Comparison of ENCODE assay signal across 8 cellular contexts in the genomic region with DNA sequence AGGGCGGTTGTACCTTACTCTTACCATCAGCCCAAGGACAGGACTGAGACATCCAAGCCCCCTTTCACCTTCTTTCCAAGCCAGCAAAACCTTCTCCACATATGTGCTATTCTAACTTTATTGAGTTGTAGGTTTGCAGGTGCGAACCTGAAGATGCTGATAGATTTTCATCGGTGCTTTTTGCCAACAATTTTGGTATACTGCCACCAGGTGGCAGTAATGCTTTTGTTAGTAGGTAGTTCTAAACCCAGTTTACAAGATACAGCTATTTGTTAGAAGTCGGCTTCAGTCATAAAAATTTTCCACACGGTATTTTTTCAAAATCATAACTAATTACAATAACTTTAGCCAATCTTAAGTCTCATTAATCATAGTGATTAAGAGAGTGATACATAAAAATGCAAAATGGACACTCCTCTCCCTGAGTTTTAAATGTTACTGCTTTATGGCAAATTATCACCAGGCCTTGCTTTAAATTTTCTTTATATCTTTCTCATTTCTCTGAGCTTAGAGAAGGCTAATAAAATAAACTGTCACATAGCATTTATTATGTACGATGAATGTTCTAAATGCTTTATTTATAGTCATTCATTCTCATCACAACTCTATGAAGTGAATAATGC. TPM values are rescaled to one million over a fixed set of nuclear protein-coding genes. Genes with fewer than 3 reads are reported as not detected.
A peak's percentile ranks its signal among the peaks of the same experiment; 100 is the strongest.
DNase-seq lines count a peak whose midpoint lies in the region; ATAC-seq, FAIRE-seq and TF ChIP-seq lines count a peak whose summit lies in the region.

No MANE protein-coding gene starts in this region.

- H3K4me3 ChIP-seq in SU-DHL-6 (ENCODE audit: insufficient read depth, low read length, poor library complexity, severe bottlenecking) (no peak overlapping the region), pancreas (no peak overlapping the region)

- ATAC-seq in pancreas (peak in 3 of 4 donors; percentile 32 to 66 (median 56)), GM19452 (IDR thresholded peaks at IDR 0.05; ENCODE audit: unreplicated experiment) (no peak), HG02885 (IDR thresholded peaks at IDR 0.05; ENCODE audit: poor library complexity, unreplicated experiment) (no peak)

- H3F3A ChIP-seq in SU-DHL-6 (ENCODE audit: insufficient read depth): no peaks in the 10 kb centered on the region

- no peaks in the 10 kb centered on the region for H3K9me2 ChIP-seq in SU-DHL-6 (replicated peaks; ENCODE audit: insufficient read depth, low read length)

- no peaks in the 10 kb centered on the region for H3K36me3 Mint-ChIP-seq in activated T-cell treated with anti-CD3 and anti-CD28 coated beads, Interleukin-2, amount 50 U/mL, for 24 hours (ENCODE audit: low read depth)

- no peaks in the 10 kb centered on the region for H3K4me1 ChIP-seq in pancreas

- no peaks in the 10 kb centered on the region for H3K79me2 ChIP-seq in SU-DHL-6 (ENCODE audit: insufficient read depth, low read length)

- H3K9me3 ChIP-seq in SU-DHL-6 (ENCODE audit: insufficient read depth, low read length) (no peaks in the 10 kb centered on the region), pancreas (no peaks in the 10 kb centered on the region)

- DNase-seq in activated T-cell treated with anti-CD3 and anti-CD28 coated beads for 24 hours (ENCODE audit: low read depth) (peak; percentile 11), LHCN-M2 (ENCODE audit: low read depth) (peak; percentile 53), erythroblast (lab: John Stamatoyannopoulos, UW) (peak; percentile 42 to 66), pancreas (peak in 1 of 6 donors; percentile 40)
- DNase-seq in activated T-cell treated with anti-CD3 and anti-CD28 coated beads, Interleukin-2, amount 50 U/mL, for 24 hours: no peak

- H3K4me2 ChIP-seq in SU-DHL-6 (ENCODE audit: low read depth, low read length, poor library complexity, severe bottlenecking): no peak overlapping the region

- no peak overlapping the region for H3K4me3 Mint-ChIP-seq in activated T-cell treated with anti-CD3 and anti-CD28 coated beads, Interleukin-2, amount 50 U/mL, for 24 hours

- H3K27ac ChIP-seq in SU-DHL-6 (ENCODE audit: low read depth, low read length): no peak overlapping the region
- H3K27ac ChIP-seq in pancreas: no peak overlapping the region

- H3K9ac ChIP-seq in SU-DHL-6 (ENCODE audit: low read length): no peak overlapping the region

- 23 to 25% methylated on average over 6 of the region's 6 CpGs for WGBS in pancreas, 2 donors

- FAIRE-seq in pancreas (lab: Jason Lieb, UNC): no peak

- no peaks in the 10 kb centered on the region for H4K20me1 ChIP-seq in SU-DHL-6 (ENCODE audit: low read depth, low read length)

- TF ChIP-seq POLR2A in erythroblast (IDR thresholded peaks at IDR 0.05; ENCODE audit: low read length): no peak

- intact Hi-C loops in pancreas (cut with DNase I): no loop called here

- H3K4me1 Mint-ChIP-seq in activated T-cell treated with anti-CD3 and anti-CD28 coated beads, Interleukin-2, amount 50 U/mL, for 24 hours (ENCODE audit: low read depth): no peaks in the 10 kb centered on the region

- no peaks in the 10 kb centered on the region for H3K27me3 ChIP-seq in SU-DHL-6 (ENCODE audit: low read length)
- no peaks in the 10 kb centered on the region for H3K27me3 ChIP-seq in pancreas

- H2AFZ ChIP-seq in SU-DHL-6 (ENCODE audit: low read depth, low read length, severe bottlenecking): no peak overlapping the region

- no peaks in the 10 kb centered on the region for H3K36me3 ChIP-seq in SU-DHL-6 (ENCODE audit: low read length)
- H3K36me3 ChIP-seq in pancreas: no peaks in the 10 kb centered on the region

- H3K27me3 Mint-ChIP-seq in activated T-cell treated with anti-CD3 and anti-CD28 coated beads, Interleukin-2, amount 50 U/mL, for 24 hours: peaks cover 55% of the 10 kb centered on the region

- peak; percentile 61 for TF ChIP-seq CTCF in SU-DHL-6 (IDR thresholded peaks at IDR 0.05; ENCODE audit: insufficient read depth, low read length, poor library complexity, severe bottlenecking)
- TF ChIP-seq CTCF in pancreas (IDR thresholded peaks at IDR 0.05): peak; percentile 52 to 73 (median 60)

- H3K9me3 Mint-ChIP-seq in activated T-cell treated with anti-CD3 and anti-CD28 coated beads, Interleukin-2, amount 50 U/mL, for 24 hours: no peaks in the 10 kb centered on the region

- H3K27ac Mint-ChIP-seq in activated T-cell treated with anti-CD3 and anti-CD28 coated beads, Interleukin-2, amount 50 U/mL, for 24 hours: no peak overlapping the region

RNA-seq across cellular contexts. Expression of a gene that starts 0.6 kb away (rescaled TPM):
- total RNA-seq in LHCN-M2 (2014; rRNA removed) (not detected in 2 replicates), pancreas (not detected)
- polyA plus RNA-seq in LHCN-M2 (2012): not detected
- polyA plus RNA-seq in pancreas: not detected

RNA-seq across cellular contexts. Expression of a gene that starts 52.3 kb away (rescaled TPM):
- total RNA-seq in LHCN-M2 (2014; rRNA removed): 503 and 596 TPM in 2 replicates
- 384 TPM for polyA plus RNA-seq in LHCN-M2 (2012)
- 10 to 100 TPM in 1 of 6 donors, 1 to 10 TPM in 5; 2.2 to 14.9 (median 4.9) TPM for total RNA-seq in pancreas
- polyA plus RNA-seq in pancreas: 10 to 100 TPM; 11.5 to 14.8 TPM

Comparison
In these comparisons a context has a peak if more than half of its experiments do, and no peak if none do; other contexts are left out.
1. ATAC-seq: peak in pancreas (3 of 4); none in GM19452 (single experiment) and HG02885 (single experiment).
2. RNA of a gene that starts 52.3 kb away (total RNA-seq): 503 to 596 TPM in LHCN-M2; 2.2 to 14.9 TPM in pancreas; every median in the first group is over 10 times any median in the second.